Comparison of ENCODE assay signal across 8 cellular contexts in genomic region chr16:11742536-11743307, GRCh38. TPM values are rescaled to one million over a fixed set of nuclear protein-coding genes. Genes with fewer than 3 reads are reported as not detected.
A peak's percentile ranks its signal among the peaks of the same experiment; 100 is the strongest.
DNase-seq lines count a peak whose midpoint lies in the region; ATAC-seq and TF ChIP-seq lines count a peak whose summit lies in the region.

TXNDC11 (minus strand) TSS chr16:11742857; CDS start chr16:11742730, 127 bp downstream.

- peak; percentile 66 for DNase-seq in NCI-H187 treated with DMSO at 0.1 percent for 48 hours (lab: John Stamatoyannopoulos, UW)
- peak; percentile 95 to 99 for DNase-seq in ascending aorta (ENCODE audit: low spot score in 2 of 2)
- DNase-seq in right cardiac atrium: peak; percentile 100
- DNase-seq in putamen (ENCODE audit: low spot score): peak; percentile 99
- peak; percentile 98 to 99 for DNase-seq in vagina (ENCODE audit: extremely low spot score in 2 of 2)

- H3K27me3 ChIP-seq in ascending aorta: no peaks in the 10 kb centered on the region
- H3K27me3 ChIP-seq in right cardiac atrium (ENCODE audit: control insufficient read depth, insufficient read depth): no peaks in the 10 kb centered on the region
- no peaks in the 10 kb centered on the region for H3K27me3 ChIP-seq in vagina

- H3K9me3 ChIP-seq in ascending aorta (no peaks in the 10 kb centered on the region), right cardiac atrium (ENCODE audit: control insufficient read depth, low read length) (no peaks in the 10 kb centered on the region), vagina (no peaks in the 10 kb centered on the region)

- H3K27ac ChIP-seq in ascending aorta (peak within 1 kb of the TSS; percentile 93 to 98), right cardiac atrium (ENCODE audit: low read length) (peak within 1 kb of the TSS; percentile 86), vagina (peak within 1 kb of the TSS; percentile 93)

- under 1% methylated on average over 96 of the region's 96 CpGs for WGBS in right cardiac atrium

- peak; percentile 48 to 91 for TF ChIP-seq POLR2A in vagina (IDR thresholded peaks at IDR 0.05)

- no peaks in the 10 kb centered on the region for H3K36me3 ChIP-seq in ascending aorta
- no peaks in the 10 kb centered on the region for H3K36me3 ChIP-seq in vagina

- ATAC-seq in GM18499 (IDR thresholded peaks at IDR 0.05; ENCODE audit: insufficient read depth, unreplicated experiment) (peak; percentile 59), HG02943 (IDR thresholded peaks at IDR 0.05; ENCODE audit: low read depth, unreplicated experiment) (peak; percentile 88), right cardiac atrium (peak; percentile 98 to 99)

- H3K4me3 ChIP-seq in ascending aorta: peak within 1 kb of the TSS; percentile 74 to 80
- H3K4me3 ChIP-seq in right cardiac atrium (ENCODE audit: low read length): peak within 1 kb of the TSS; percentile 97
- H3K4me3 ChIP-seq in vagina: peak within 1 kb of the TSS; percentile 80 to 99

- H3K4me1 ChIP-seq in ascending aorta: peaks cover 0 to 13% of the 10 kb centered on the region in 2 donors
- H3K4me1 ChIP-seq in right cardiac atrium (ENCODE audit: control insufficient read depth, insufficient read depth, low read length): peaks cover 2% of the 10 kb centered on the region
- peaks cover 51% of the 10 kb centered on the region for H3K4me1 ChIP-seq in vagina

- intact Hi-C loops in T-helper 2 cell treated with Interferon-gamma antibody and Interleukin-4, amounts not matched to agents 100 ng/mL and 5 ng/mL, for 36 hours (cut with micrococcal nuclease): loop anchor here (1.0 to 5.0 kb wide), 6 partner anchors 40 to 998 kb away; partner anchors contain the start of genes RSL1D1, SNN and ZC3H7A
- intact Hi-C loops in ascending aorta (cut with DNase I) (loop anchor here (1.0 to 10.0 kb wide), 6 partner anchors 54 to 798 kb away; partner anchors contain the start of genes CLEC16A, DEXI, RSL1D1 and SNN), right cardiac atrium (cut with DNase I) (loop anchor here in 2 of 4 donors (5.0 to 10.0 kb wide), 2 partner anchors 55 to 172 kb away; partner anchors contain the start of genes ZC3H7A (in 2 of the 2) and GSPT1 (in 1 of the 2)), vagina (cut with DNase I) (loop anchor here (2.0 kb wide), 1 partner anchor 54 kb away; the partner anchor contains the start of gene ZC3H7A)

- TF ChIP-seq CTCF in ascending aorta (IDR thresholded peaks at IDR 0.05): no peak
- TF ChIP-seq CTCF in vagina (IDR thresholded peaks at IDR 0.05): no peak

RNA-seq across cellular contexts. Expression of gene TXNDC11, which starts in this region (rescaled TPM):
- 50.8 and 51.1 TPM in 2 replicates for total RNA-seq in T-helper 2 cell treated with Interferon-gamma antibody and Interleukin-4, amounts not matched to agents 100 ng/mL and 5 ng/mL, for 36 hours
- 86.5 TPM for total RNA-seq in ascending aorta
- total RNA-seq in right cardiac atrium: 10 to 100 TPM; 22.0 to 29.4 (median 23.9) TPM
- polyA plus RNA-seq in right cardiac atrium: 25.8 TPM
- total RNA-seq in vagina: 59.4 TPM

Comparison
In these comparisons a context has a peak if more than half of its experiments do, and no peak if none do; other contexts are left out.
1. Peak in every context shown above with its lines: DNase-seq, ATAC-seq, H3K4me3 ChIP-seq and H3K27ac ChIP-seq.